32 cellular contexts compared by ENCODE assay signal in the genomic region with DNA sequence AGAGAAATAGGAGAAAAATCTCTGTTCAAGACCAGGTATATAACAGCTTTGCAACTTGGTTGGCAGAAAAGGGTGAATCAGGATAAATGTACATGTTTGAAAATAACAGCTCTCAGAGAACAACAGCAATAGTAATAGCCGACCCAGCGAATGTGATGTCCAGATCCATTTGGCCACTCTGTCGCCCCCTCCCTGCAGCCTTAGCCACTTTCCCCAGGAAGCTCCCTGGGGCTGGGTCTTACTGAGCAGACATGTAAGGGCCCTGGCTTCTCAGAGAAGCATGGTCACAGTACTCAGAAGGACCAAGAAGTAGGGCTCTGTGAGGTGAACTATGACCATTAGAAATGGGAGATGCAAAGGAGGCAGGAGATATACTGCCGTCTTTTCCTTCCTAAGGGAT.
DNase-seq lines count a peak whose midpoint lies in the region; ATAC-seq, FAIRE-seq and TF ChIP-seq lines count a peak whose summit lies in the region.
"Had no signal": no experiment of that assay in that cellular context is flagged by ENCODE, and none has a peak within 500 bp of the region (broad histone marks: within the 10 kb centered on the region; RNA-seq: fewer than 3 reads in every experiment).

No MANE protein-coding gene starts in this region.

- H3K4ac ChIP-seq in mesendoderm (ENCODE audit: low read depth, low read length), result no peak overlapping the region

- no peak overlapping the region for H4K5ac ChIP-seq in mesendoderm (ENCODE audit: low read length)

- no peak overlapping the region for H3K27ac Mint-ChIP-seq in endodermal cell
- no peak overlapping the region for H3K27ac Mint-ChIP-seq in glutamatergic neuron (ENCODE audit: unreplicated experiment)
- H3K27ac Mint-ChIP-seq: CD14-positive monocyte; CD8-positive, alpha-beta memory T cell; IgD-negative memory B cell had no signal

- 90 to 91% methylated on average over 3 to 4 of the region's 4 CpGs for WGBS in endodermal cell (ENCODE audit: insufficient coverage in 1 of 2, insufficient read length in 1 of 2), 2 experiments
- WGBS in mesendoderm (ENCODE audit: extremely low coverage, insufficient coverage, low lambda C conversion rate), result no CpG with 5 or more reads among the region's 4 CpGs

- TF ChIP-seq CTCF in 22Rv1 (IDR thresholded peaks at IDR 0.05) (0 out of 2 replicates have a peak, but pooled peaks have one; percentile 10), WERI-Rb-1 (IDR thresholded peaks at IDR 0.05; ENCODE audit: low read depth, low read length) (0 out of 2 replicates have a peak, but pooled peaks have one; percentile 19), endodermal cell (conservative IDR thresholded peaks at IDR 0.05) (peak; percentile 70), glutamatergic neuron (IDR thresholded peaks at IDR 0.05; ENCODE audit: partially characterized antibody, unreplicated experiment) (no peak)

- no peak overlapping the region for H3K56ac ChIP-seq in mesendoderm (ENCODE audit: low read length)

- no peak overlapping the region for H3K9ac ChIP-seq in endodermal cell (ENCODE audit: extremely low read depth, low read length, poor library complexity, severe bottlenecking)
- no peak overlapping the region for H3K9ac ChIP-seq in mesendoderm (ENCODE audit: low read length)
- H3K9ac ChIP-seq: KMS-11 had no signal

- H3K9me3 Mint-ChIP-seq in endodermal cell (no peaks in the 10 kb centered on the region), glutamatergic neuron (ENCODE audit: unreplicated experiment) (peaks cover 3% of the 10 kb centered on the region)
- H3K9me3 Mint-ChIP-seq: CD14-positive monocyte had no signal

- no peaks in the 10 kb centered on the region for H3K36me3 ChIP-seq in WERI-Rb-1
- no peaks in the 10 kb centered on the region for H3K36me3 ChIP-seq in endodermal cell (ENCODE audit: control insufficient read depth, insufficient read depth, low read length)
- no peaks in the 10 kb centered on the region for H3K36me3 ChIP-seq in mesendoderm (ENCODE audit: control insufficient read depth, insufficient read depth, low read length)
- H3K36me3 ChIP-seq: BE2C, SJCRH30 had no signal

- no peaks in the 10 kb centered on the region for H3K4me1 ChIP-seq in endodermal cell (ENCODE audit: control insufficient read depth, insufficient read depth, low read length)
- H3K4me1 ChIP-seq in mesendoderm (ENCODE audit: control insufficient read depth, low read depth, low read length), result no peaks in the 10 kb centered on the region
- H3K4me1 ChIP-seq: BE2C, SJCRH30 had no signal

- no peak overlapping the region for H3K27ac ChIP-seq in 22Rv1
- no peak overlapping the region for H3K27ac ChIP-seq in WERI-Rb-1
- no peak overlapping the region for H3K27ac ChIP-seq in endodermal cell (ENCODE audit: low read depth, low read length)
- H3K27ac ChIP-seq in mesendoderm (ENCODE audit: low read depth, low read length), result no peak overlapping the region
- H3K27ac ChIP-seq: HL-60, KMS-11, SJCRH30 had no signal

- H3K79me1 ChIP-seq in mesendoderm (ENCODE audit: low read length), result no peaks in the 10 kb centered on the region

- no peak overlapping the region for H3K23ac ChIP-seq in mesendoderm (ENCODE audit: low read length)

- no peak for FAIRE-seq in GM19239 (lab: Jason Lieb, UNC)
- FAIRE-seq: GM12891, H54 had no signal

- no peak overlapping the region for H2BK5ac ChIP-seq in mesendoderm (ENCODE audit: low read length)

- H3K4me2 ChIP-seq in mesendoderm (ENCODE audit: low read length), result no peak overlapping the region
- H3K4me2 ChIP-seq: KMS-11 had no signal

- H3K18ac ChIP-seq in mesendoderm (ENCODE audit: low read length), result no peak overlapping the region

- H4K8ac ChIP-seq in mesendoderm (ENCODE audit: low read depth, low read length), result no peak overlapping the region

- H3K27me3 ChIP-seq in WERI-Rb-1 (ENCODE audit: insufficient read depth, low read depth, severe bottlenecking), result no peaks in the 10 kb centered on the region
- H3K27me3 ChIP-seq in endodermal cell (ENCODE audit: control insufficient read depth, insufficient read depth, low read length, poor library complexity, severe bottlenecking), result peaks cover 15% of the 10 kb centered on the region
- no peaks in the 10 kb centered on the region for H3K27me3 ChIP-seq in mesendoderm (ENCODE audit: insufficient read depth, low read length, poor library complexity)
- H3K27me3 ChIP-seq: BE2C, SJCRH30 had no signal

- no peak overlapping the region for H2AK5ac ChIP-seq in mesendoderm (ENCODE audit: low read length)

- no peaks in the 10 kb centered on the region for H3K79me2 ChIP-seq in mesendoderm (ENCODE audit: control insufficient read depth, insufficient read depth, low read length)

- H3K9me3 ChIP-seq in WERI-Rb-1 (ENCODE audit: severe bottlenecking) (no peaks in the 10 kb centered on the region), endodermal cell (ENCODE audit: control insufficient read depth, low read length) (no peaks in the 10 kb centered on the region)
- H3K9me3 ChIP-seq: BE2C, SJCRH30 had no signal

- no peak for ATAC-seq in HG02571 (IDR thresholded peaks at IDR 0.05; ENCODE audit: unreplicated experiment)
- ATAC-seq: PC-3, Right ventricle myocardium inferior, SK-N-SH treated with all-trans-retinoic acid at 6 μM for 48 hours had no signal

- H3K4me3 ChIP-seq in WERI-Rb-1 (ENCODE audit: low read depth, low read length) (no peak overlapping the region), endodermal cell (ENCODE audit: low read length) (no peak overlapping the region), mesendoderm (ENCODE audit: low read length) (no peak overlapping the region)
- H3K4me3 ChIP-seq: SJCRH30 had no signal

- H3K4me1 Mint-ChIP-seq in endodermal cell, result peaks cover 11% of the 10 kb centered on the region
- peaks cover 11% of the 10 kb centered on the region for H3K4me1 Mint-ChIP-seq in glutamatergic neuron (ENCODE audit: low read depth, unreplicated experiment)
- H3K4me1 Mint-ChIP-seq: CD14-positive monocyte; CD8-positive, alpha-beta memory T cell; IgD-negative memory B cell had no signal

- no peak overlapping the region for H2BK15ac ChIP-seq in mesendoderm (replicated peaks; ENCODE audit: low read depth)

- H3K36me3 Mint-ChIP-seq in endodermal cell (ENCODE audit: low read depth) (no peaks in the 10 kb centered on the region), glutamatergic neuron (ENCODE audit: unreplicated experiment) (no peaks in the 10 kb centered on the region)
- H3K36me3 Mint-ChIP-seq: CD14-positive monocyte; CD8-positive, alpha-beta memory T cell; IgD-negative memory B cell had no signal

- H3K4me3 Mint-ChIP-seq in endodermal cell (no peak overlapping the region), glutamatergic neuron (ENCODE audit: unreplicated experiment) (no peak overlapping the region)
- H3K4me3 Mint-ChIP-seq: CD14-positive monocyte; CD8-positive, alpha-beta memory T cell; IgD-negative memory B cell had no signal

- DNase-seq in WERI-Rb-1, result no peak
- peak; percentile 68 for DNase-seq in endodermal cell
- peak; percentile 23 for DNase-seq in mesendoderm
- no peak for DNase-seq in GM19239 (ENCODE audit: insufficient read length, low spot score)
- no peak for DNase-seq in glutamatergic neuron
- no peak for DNase-seq in NCI-H1105 (lab: John Stamatoyannopoulos, UW)
- DNase-seq: 8988T; ACHN; BE2C; CD8-positive, alpha-beta memory T cell; DMS 273 treated with DMSO at 0.1 percent for 48 hours; DMS79 treated with DMSO at 0.1 percent for 48 hours; GF-D8; NCI-H1048; NCI-H1417 treated with DMSO at 0.1 percent for 48 hours; NCI-H1930; NCI-H2107; NCI-H446; NCI-H524 treated with DMSO at 0.1 percent for 48 hours; NCI-H774; PC-3; SJCRH30 had no signal

- H3K27me3 Mint-ChIP-seq in endodermal cell (ENCODE audit: insufficient read depth) (peaks cover 7% of the 10 kb centered on the region), glutamatergic neuron (ENCODE audit: unreplicated experiment) (peaks cover 3% of the 10 kb centered on the region)
- H3K27me3 Mint-ChIP-seq: IgD-negative memory B cell had no signal

- H2BK120ac ChIP-seq in mesendoderm (ENCODE audit: low read depth, low read length), result no peak overlapping the region

Comparison
In these comparisons a context has a peak if more than half of its experiments do, and no peak if none do; other contexts are left out.
1. DNase-seq: peak in endodermal cell (single experiment) and mesendoderm (single experiment); none in WERI-Rb-1 (single experiment), GM19239 (single experiment), glutamatergic neuron (single experiment) and NCI-H1105 (single experiment).